Comparison of ENCODE assay signal across 12 cellular contexts in genomic region chr15:58330468-58330793, GRCh38.
DNase-seq lines count a peak whose midpoint lies in the region; ATAC-seq and TF ChIP-seq lines count a peak whose summit lies in the region.
"Had no signal": no experiment of that assay in that cellular context is flagged by ENCODE, and none has a peak within 500 bp of the region (broad histone marks: within the 10 kb centered on the region; RNA-seq: fewer than 3 reads in every experiment).

No MANE protein-coding gene starts in this region.

- H3K56ac ChIP-seq in mesendoderm (ENCODE audit: low read length): no peak overlapping the region

- CTCF ChIA-PET in activated CD4-positive, alpha-beta T cell treated with anti-CD3 and anti-CD28 coated beads for 36 hours (lab: Charles Lee): interaction anchor here (0.6 kb wide), 1 partner anchor 370 kb away, joined by 3 read pairs; no protein-coding TSS in a partner anchor

- no peak for TF ChIP-seq POLR2A in breast epithelium (IDR thresholded peaks at IDR 0.05)

- intact Hi-C loops in activated CD4-positive, alpha-beta T cell treated with anti-CD3 and anti-CD28 coated beads for 36 hours (cut with DNase I, micrococcal nuclease): loop anchor here (5.0 kb wide), 2 partner anchors 142 to 187 kb away; no protein-coding TSS in a partner anchor
- intact Hi-C loops in breast epithelium (cut with DNase I; ENCODE audit: low total_unique reads): no loop called here

- no peak overlapping the region for H3K4me3 Mint-ChIP-seq in activated CD4-positive, alpha-beta T cell treated with anti-CD3 and anti-CD28 coated beads for 36 hours

- H3K79me1 ChIP-seq in mesendoderm (ENCODE audit: low read length): no peaks in the 10 kb centered on the region

- POLR2A ChIA-PET in activated CD4-positive, alpha-beta T cell treated with anti-CD3 and anti-CD28 coated beads for 36 hours (lab: Charles Lee): no interaction called here

- H3K4me3 ChIP-seq in breast epithelium (peak overlapping the region in 1 of 3 donors; percentile 10), mesendoderm (ENCODE audit: low read length) (no peak overlapping the region), thymus (ENCODE audit: low read length) (no peak overlapping the region)

- H3K4me2 ChIP-seq in mesendoderm (ENCODE audit: low read length): no peak overlapping the region

- peaks cover 44% of the 10 kb centered on the region for H3K4me1 Mint-ChIP-seq in activated CD4-positive, alpha-beta T cell treated with anti-CD3 and anti-CD28 coated beads for 36 hours

- H3K27me3 Mint-ChIP-seq in activated CD4-positive, alpha-beta T cell treated with anti-CD3 and anti-CD28 coated beads for 36 hours: peaks cover 1% of the 10 kb centered on the region

- peak overlapping the region; percentile 47 for H3K27ac Mint-ChIP-seq in activated CD4-positive, alpha-beta T cell treated with anti-CD3 and anti-CD28 coated beads for 36 hours

- H3K9ac ChIP-seq in mesendoderm (ENCODE audit: low read length): no peak overlapping the region

- H3K27ac ChIP-seq in breast epithelium (peak overlapping the region; percentile 95 to 97), mesendoderm (ENCODE audit: low read depth, low read length) (peak overlapping the region; percentile 16), thymus (ENCODE audit: low read depth) (peak overlapping the region; percentile 64)

- H3K36me3 Mint-ChIP-seq in activated CD4-positive, alpha-beta T cell treated with anti-CD3 and anti-CD28 coated beads for 36 hours (ENCODE audit: low read depth): no peaks in the 10 kb centered on the region

- H3K36me3 ChIP-seq in breast epithelium: no peaks in the 10 kb centered on the region
- H3K36me3 ChIP-seq in mesendoderm (ENCODE audit: control insufficient read depth, insufficient read depth, low read length): no peaks in the 10 kb centered on the region
- no peaks in the 10 kb centered on the region for H3K36me3 ChIP-seq in thymus (ENCODE audit: control insufficient read depth, insufficient read depth)

- H3K23ac ChIP-seq in mesendoderm (ENCODE audit: low read length): no peak overlapping the region

- no peak overlapping the region for H4K8ac ChIP-seq in mesendoderm (ENCODE audit: low read depth, low read length)

- no peak for DNase-seq in activated CD4-positive, alpha-beta T cell treated with anti-CD3 and anti-CD28 coated beads for 36 hours
- DNase-seq in activated CD4-positive, alpha-beta T cell treated with anti-CD3 and anti-CD28 coated beads for 1 hour: no peak
- DNase-seq in breast epithelium (ENCODE audit: low spot score in 2 of 2): no peak
- DNase-seq in mesendoderm: no peak
- no peak for DNase-seq in activated CD8-positive, alpha-beta memory T cell treated with anti-CD3 and anti-CD28 coated beads, Interleukin-2, amount 50 U/mL, for 4 hours
- no peak for DNase-seq in activated effector memory CD4-positive, alpha-beta T cell treated with anti-CD3 and anti-CD28 coated beads, Interleukin-2, amount 50 U/mL, for 16 hours
- DNase-seq: activated gamma-delta T cell treated with Interleukin-2 at 50 U/mL for 16 hours, GDM1, HCEC 1CT, occipital lobe had no signal

- peak overlapping the region; percentile 73 for H3K4ac ChIP-seq in mesendoderm (ENCODE audit: low read depth, low read length)

- H2BK120ac ChIP-seq in mesendoderm (ENCODE audit: low read depth, low read length): peak overlapping the region; percentile 84

- H2AK5ac ChIP-seq in mesendoderm (ENCODE audit: low read length): no peak overlapping the region

- no peak overlapping the region for H4K5ac ChIP-seq in mesendoderm (ENCODE audit: low read length)

- no CpG with 5 or more reads among the region's 4 CpGs for WGBS in mesendoderm (ENCODE audit: extremely low coverage, insufficient coverage, low lambda C conversion rate)
- WGBS in thymus: 94% methylated on average over 4 of the region's 4 CpGs

- H3K9me3 Mint-ChIP-seq in activated CD4-positive, alpha-beta T cell treated with anti-CD3 and anti-CD28 coated beads for 36 hours (ENCODE audit: low read depth): peaks cover 6% of the 10 kb centered on the region

- no peak for TF ChIP-seq CTCF in breast epithelium (IDR thresholded peaks at IDR 0.05)

- no peak for ATAC-seq in activated CD4-positive, alpha-beta T cell treated with anti-CD3 and anti-CD28 coated beads for 36 hours
- no peak for ATAC-seq in GM21423 (IDR thresholded peaks at IDR 0.05; ENCODE audit: unreplicated experiment)

- no peak overlapping the region for H2BK5ac ChIP-seq in mesendoderm (ENCODE audit: low read length)

- no peaks in the 10 kb centered on the region for H3K27me3 ChIP-seq in breast epithelium
- H3K27me3 ChIP-seq in mesendoderm (ENCODE audit: insufficient read depth, low read length, poor library complexity): no peaks in the 10 kb centered on the region
- H3K27me3 ChIP-seq in thymus (ENCODE audit: control insufficient read depth, insufficient read depth): no peaks in the 10 kb centered on the region

- H3K18ac ChIP-seq in mesendoderm (ENCODE audit: low read length): peak overlapping the region; percentile 64

- no peaks in the 10 kb centered on the region for H3K79me2 ChIP-seq in mesendoderm (ENCODE audit: control insufficient read depth, insufficient read depth, low read length)

- peaks cover 0 to 23% of the 10 kb centered on the region in 2 donors for H3K4me1 ChIP-seq in breast epithelium
- H3K4me1 ChIP-seq in mesendoderm (ENCODE audit: control insufficient read depth, low read depth, low read length): peaks cover 16% of the 10 kb centered on the region
- peaks cover 27% of the 10 kb centered on the region for H3K4me1 ChIP-seq in thymus (ENCODE audit: control insufficient read depth, insufficient read depth, low read length)

- H3K9me3 ChIP-seq in breast epithelium: peaks cover 0 to 4% of the 10 kb centered on the region in 2 donors
- no peaks in the 10 kb centered on the region for H3K9me3 ChIP-seq in thymus (ENCODE audit: control insufficient read depth)

- H2BK15ac ChIP-seq in mesendoderm (replicated peaks; ENCODE audit: low read depth): no peak overlapping the region

Comparison
In these comparisons a context has a peak if more than half of its experiments do, and no peak if none do; other contexts are left out.
1. H3K27ac ChIP-seq: peak in every context shown above with its lines; median percentile 96 in breast epithelium; 64 in thymus; 16 in mesendoderm.